Comparison of ENCODE assay signal across 15 cellular contexts in the genomic region with DNA sequence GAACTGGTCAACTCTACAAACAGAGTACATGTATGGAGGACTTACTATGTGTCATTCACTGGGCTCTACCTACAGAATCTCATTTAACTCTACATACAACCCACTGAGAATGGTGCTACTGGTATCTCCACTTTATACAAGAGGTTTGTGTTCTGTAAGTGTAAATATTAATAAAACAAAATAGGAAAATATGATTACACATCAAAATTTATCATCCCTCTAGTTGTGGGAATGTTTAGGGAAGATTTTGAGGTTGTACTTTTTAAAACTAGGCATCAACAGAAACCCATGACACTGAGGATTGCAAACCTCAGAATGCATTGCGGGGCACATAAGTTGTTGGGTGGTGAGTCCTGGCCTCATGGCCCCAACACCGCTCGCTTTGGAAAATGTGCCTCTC. TPM values are rescaled to one million over a fixed set of nuclear protein-coding genes. Genes with fewer than 3 reads are reported as not detected.
A peak's percentile ranks its signal among the peaks of the same experiment; 100 is the strongest.
DNase-seq lines count a peak whose midpoint lies in the region; ATAC-seq, FAIRE-seq and TF ChIP-seq lines count a peak whose summit lies in the region.
"Had no signal": no experiment of that assay in that cellular context is flagged by ENCODE, and none has a peak within 500 bp of the region (broad histone marks: within the 10 kb centered on the region; RNA-seq: fewer than 3 reads in every experiment).

No MANE protein-coding gene starts in this region.

- DNase-seq in left ventricle myocardium inferior: no peak
- no peak for DNase-seq in right atrium auricular region (ENCODE audit: low spot score)
- no peak for DNase-seq in mammary epithelial cell
- DNase-seq in HepG2 (ENCODE audit: low spot score): no peak
- no peak for DNase-seq in hepatic stellate cell (ENCODE audit: low spot score)
- no peak for DNase-seq in activated CD4-positive, CD25-positive, alpha-beta regulatory T cell (lab: John Stamatoyannopoulos, UW)
- DNase-seq in activated CD4-positive, alpha-beta T cell treated with anti-CD3 and anti-CD28 coated beads, Interleukin-2, amount 50 U/mL, for 1 hour: no peak
- DNase-seq in upper lobe of left lung: no peak
- DNase-seq: C1 segment of cervical spinal cord; Calu3; CD4-positive, alpha-beta T cell; DMS 273 treated with DMSO at 0.1 percent for 48 hours; HCEC 1CT; HFFc6 had no signal

- in situ Hi-C loops in mammary epithelial cell (cut with MboI; ENCODE audit: low sequenced_read_pairs in 2 of 2): no loop called here
- in situ Hi-C loops in HepG2 (cut with HindIII; ENCODE audit: extremely low pct_ligation_motif_present, low pct_unique_long_range_greater_than_20kb): no loop called here

- peak overlapping the region; percentile 68 for H3K27ac ChIP-seq in left ventricle myocardium inferior (replicated peaks)
- peak overlapping the region in 1 of 2 donors; percentile 88 for H3K27ac ChIP-seq in right atrium auricular region
- H3K27ac ChIP-seq in mammary epithelial cell (ENCODE audit: insufficient read depth, low read depth, low read length): peak overlapping the region; percentile 70
- H3K27ac ChIP-seq in HepG2 (ENCODE audit: extremely low read length, insufficient read depth, low read length): no peak overlapping the region
- H3K27ac ChIP-seq in upper lobe of left lung: no peak overlapping the region

- CTCF ChIA-PET in mammary epithelial cell (lab: Charles Lee; ENCODE audit: low non-redundant PET): no interaction called here
- CTCF ChIA-PET in HepG2 (lab: Yijun Ruan, JAX; ENCODE audit: low intra/inter-chr PET ratio, low total read pairs): no interaction called here

- H3K4me2 ChIP-seq in mammary epithelial cell (ENCODE audit: insufficient read depth, low read depth, low read length) (no peak overlapping the region), HepG2 (ENCODE audit: low read depth, low read length) (no peak overlapping the region)

- ATAC-seq in HepG2 (no peak), upper lobe of left lung (ENCODE audit: low FRiP score in 2 of 2) (no peak)

- H3K4me1 ChIP-seq in left ventricle myocardium inferior: peaks cover 73% of the 10 kb centered on the region
- peaks cover 0 to 32% of the 10 kb centered on the region in 2 donors for H3K4me1 ChIP-seq in right atrium auricular region
- H3K4me1 ChIP-seq in mammary epithelial cell (ENCODE audit: insufficient read depth, low read length): peaks cover 66% of the 10 kb centered on the region
- H3K4me1 ChIP-seq in HepG2 (ENCODE audit: insufficient read depth, low read length): peaks cover 47% of the 10 kb centered on the region
- H3K4me1 ChIP-seq in upper lobe of left lung: peaks cover 0 to 4% (median 0%) of the 10 kb centered on the region in 4 donors

- peaks cover 88% of the 10 kb centered on the region for H3K79me2 ChIP-seq in mammary epithelial cell (ENCODE audit: insufficient read depth, low read length)
- no peaks in the 10 kb centered on the region for H3K79me2 ChIP-seq in HepG2 (ENCODE audit: insufficient read depth, low read length)

- BruUV-seq in mammary epithelial cell (replicated peaks; lab: Mats Ljungman, UMichigan) (no TSS peak), HepG2 (replicated peaks; lab: Mats Ljungman, UMichigan) (no TSS peak)

- POLR2A ChIA-PET in HepG2 (lab: Yijun Ruan, JAX): interaction anchor here (3.2 kb wide), 1 partner anchor 32 kb away, joined by 40 read pairs; no protein-coding TSS in a partner anchor

- no peaks in the 10 kb centered on the region for H4K20me1 ChIP-seq in mammary epithelial cell (ENCODE audit: insufficient read depth, low read length)
- no peaks in the 10 kb centered on the region for H4K20me1 ChIP-seq in HepG2 (ENCODE audit: insufficient read depth, low read length)

- H3K9me3 ChIP-seq in left ventricle myocardium inferior (replicated peaks) (no peaks in the 10 kb centered on the region), right atrium auricular region (no peaks in the 10 kb centered on the region), mammary epithelial cell (replicated peaks; ENCODE audit: insufficient read depth, low read length) (no peaks in the 10 kb centered on the region), HepG2 (ENCODE audit: low read length) (no peaks in the 10 kb centered on the region), upper lobe of left lung (no peaks in the 10 kb centered on the region)

- H3K9ac ChIP-seq in mammary epithelial cell (ENCODE audit: insufficient read depth, low read length) (no peak overlapping the region), HepG2 (ENCODE audit: insufficient read depth, low read depth, low read length) (no peak overlapping the region)

- no peaks in the 10 kb centered on the region for H3K36me3 ChIP-seq in left ventricle myocardium inferior
- H3K36me3 ChIP-seq in right atrium auricular region: no peaks in the 10 kb centered on the region
- peaks cover 17% of the 10 kb centered on the region for H3K36me3 ChIP-seq in mammary epithelial cell (ENCODE audit: insufficient read depth, low read length)
- H3K36me3 ChIP-seq in HepG2 (replicated peaks in 1 of 2; ENCODE audit: control insufficient read depth in 1 of 2, insufficient read depth in 2 of 2, low read length in 2 of 2): no peaks in the 10 kb centered on the region; a peak in 2 of 5 replicates
- H3K36me3 ChIP-seq in upper lobe of left lung: no peaks in the 10 kb centered on the region

- 100% methylated on average over 3 of the region's 3 CpGs for WGBS in mammary epithelial cell (ENCODE audit: low coverage, missing lambda C conversion rate)
- 100% methylated on average over 3 of the region's 3 CpGs for WGBS in HepG2 (ENCODE audit: low lambda C conversion rate)
- 95 to 98% methylated on average over 3 of the region's 3 CpGs for WGBS in upper lobe of left lung, 2 donors

- TF ChIP-seq RAD21 in HepG2 (CRISPR knock-in tag; IDR thresholded peaks at IDR 0.05): no peak

- TF ChIP-seq POLR2A in HepG2 (IDR thresholded peaks at IDR 0.05; ENCODE audit: insufficient read depth in 1 of 2, low read depth in 2 of 2, low read length in 2 of 2) (no peak), upper lobe of left lung (IDR thresholded peaks at IDR 0.05) (no peak)

- no peak overlapping the region for H3K4me3 ChIP-seq in left ventricle myocardium inferior
- H3K4me3 ChIP-seq in right atrium auricular region: no peak overlapping the region
- H3K4me3 ChIP-seq in mammary epithelial cell (replicated peaks in 1 of 3; ENCODE audit: insufficient read depth in 1 of 3, low read depth in 2 of 3, low read length in 3 of 3): no peak overlapping the region
- H3K4me3 ChIP-seq in HepG2 (replicated peaks in 1 of 3; ENCODE audit: insufficient read depth in 1 of 3, low read depth in 2 of 3, low read length in 3 of 3): no peak overlapping the region
- no peak overlapping the region for H3K4me3 ChIP-seq in upper lobe of left lung

- TF ChIP-seq CTCF in left ventricle myocardium inferior (IDR thresholded peaks at IDR 0.05; ENCODE audit: borderline replicate concordance): no peak
- TF ChIP-seq CTCF in right atrium auricular region (IDR thresholded peaks at IDR 0.05): no peak
- TF ChIP-seq CTCF in mammary epithelial cell (conservative IDR thresholded peaks at IDR 0.05 in 1 of 2, IDR thresholded peaks at IDR 0.05 in 1 of 2; ENCODE audit: extremely low read depth in 1 of 2, insufficient read depth in 1 of 2, low read depth in 1 of 2, low read length in 2 of 2): no peak
- TF ChIP-seq CTCF in HepG2 (CRISPR knock-in tag; IDR thresholded peaks at IDR 0.05): no peak
- no peak for TF ChIP-seq CTCF in upper lobe of left lung (IDR thresholded peaks at IDR 0.05)

- H2AFZ ChIP-seq in mammary epithelial cell (ENCODE audit: low read depth, low read length) (no peak overlapping the region), HepG2 (ENCODE audit: low read length) (no peak overlapping the region)

- intact Hi-C loops in left ventricle myocardium inferior (cut with micrococcal nuclease): no loop called here
- intact Hi-C loops in mammary epithelial cell (cut with micrococcal nuclease): no loop called here
- intact Hi-C loops in HepG2 (cut with micrococcal nuclease; ENCODE audit: unreplicated experiment): no loop called here

- H3K27me3 ChIP-seq in left ventricle myocardium inferior (ENCODE audit: low read depth): no peaks in the 10 kb centered on the region
- no peaks in the 10 kb centered on the region for H3K27me3 ChIP-seq in right atrium auricular region
- no peaks in the 10 kb centered on the region for H3K27me3 ChIP-seq in mammary epithelial cell (ENCODE audit: insufficient read depth, low read length)
- no peaks in the 10 kb centered on the region for H3K27me3 ChIP-seq in HepG2 (ENCODE audit: control insufficient read depth in 1 of 2, insufficient read depth in 2 of 2, low read length in 2 of 2)
- H3K27me3 ChIP-seq in upper lobe of left lung: no peaks in the 10 kb centered on the region

- no peak for TF ChIP-seq EP300 in HepG2 (IDR thresholded peaks at IDR 0.05; ENCODE audit: low read depth in 2 of 2, low read length in 2 of 2)
- TF ChIP-seq EP300 in HepG2 (CRISPR knock-in tag; IDR thresholded peaks at IDR 0.05; ENCODE audit: borderline replicate concordance): no peak
- TF ChIP-seq EP300 in upper lobe of left lung (IDR thresholded peaks at IDR 0.05): no peak

- no peak for FAIRE-seq in HepG2 (lab: Jason Lieb, UNC)

- dilution Hi-C loops in mammary epithelial cell (cut with HindIII; ENCODE audit: low sequenced_read_pairs): no loop called here

RNA-seq across cellular contexts. Expression of gene SH3RF2, which starts 11.7 kb away (rescaled TPM):
- total RNA-seq in left ventricle myocardium inferior (376 TPM), right atrium auricular region (100 to 1,000 TPM in 1 of 2 donors, 10 to 100 TPM in 1; 41.2 to 272 TPM), mammary epithelial cell (10 to 100 TPM; 57.3 to 76.1 TPM), HepG2 (2016; rRNA removed; fragmentation: Illumina TruSeq; extraction: Trizol) (3.1 and 3.7 TPM in 2 replicates), upper lobe of left lung (10 to 100 TPM in 4 of 6 donors, 1 to 10 TPM in 2; 9.2 to 19.3 (median 14.3) TPM)
- polyA plus RNA-seq in mammary epithelial cell (27.3 TPM), HepG2 (2011; rRNA removed) (2.6 and 2.8 TPM in 2 replicates)
- polyA minus RNA-seq in mammary epithelial cell: 44.5 TPM
- total RNA-seq in HepG2 (2016; cell fraction: cytosol; rRNA removed; fragmentation: Illumina TruSeq; extraction: Trizol; ENCODE audit: low read depth): 2.1 and 2.2 TPM in 2 replicates
- 2.6 and 3.8 TPM in 2 replicates for total RNA-seq in HepG2 (2016; cell fraction: insoluble cytoplasmic fraction; rRNA removed; fragmentation: Illumina TruSeq; extraction: Trizol)
- total RNA-seq in HepG2 (2016; cell fraction: membrane; rRNA removed; fragmentation: Illumina TruSeq; extraction: Trizol): 2.4 and 3.8 TPM in 2 replicates
- 7.9 and 8.9 TPM in 2 replicates for total RNA-seq in HepG2 (2016; cell fraction: nucleus; rRNA removed; fragmentation: Illumina TruSeq; extraction: Trizol)
- polyA plus RNA-seq in HepG2 (2011; cell fraction: cytosol; rRNA removed): 1.7 and 2.1 TPM in 2 replicates
- polyA plus RNA-seq in HepG2 (2011; cell fraction: nucleus; rRNA removed): 4.9 and 6.9 TPM in 2 replicates
- polyA plus RNA-seq in HepG2 (2012): 1.7 and 2.5 TPM in 2 replicates
- 0.76 and 1.0 TPM in 2 replicates for polyA plus RNA-seq in HepG2 (2016; cell fraction: cytosol; fragmentation: Illumina TruSeq; extraction: Trizol; ENCODE audit: low read depth)
- polyA plus RNA-seq in HepG2 (2016; cell fraction: insoluble cytoplasmic fraction; fragmentation: Illumina TruSeq; extraction: Trizol; ENCODE audit: low read depth): 2.7 and 3.7 TPM in 2 replicates
- 1.4 and 1.7 TPM in 2 replicates for polyA plus RNA-seq in HepG2 (2016; cell fraction: membrane; fragmentation: Illumina TruSeq; extraction: Trizol; ENCODE audit: low read depth)
- polyA plus RNA-seq in HepG2 (2016; cell fraction: nucleus; fragmentation: Illumina TruSeq; extraction: Trizol; ENCODE audit: insufficient read depth, low read depth): 11.0 and 12.4 TPM in 2 replicates
- 4.5 and 13.0 TPM in 2 replicates for polyA minus RNA-seq in HepG2 (2011; rRNA and poly(A)+ RNA removed; ENCODE audit: low replicate concordance)
- 2.0 and 2.5 TPM in 2 replicates for polyA minus RNA-seq in HepG2 (2011; cell fraction: cytosol; rRNA and poly(A)+ RNA removed)
- polyA minus RNA-seq in HepG2 (2011; cell fraction: nucleus; rRNA and poly(A)+ RNA removed): 8.4 and 9.1 TPM in 2 replicates
- total RNA-seq: B cell had no signal

Comparison
In these comparisons a context has a peak if more than half of its experiments do, and no peak if none do; other contexts are left out.
1. H3K27ac ChIP-seq: peak in left ventricle myocardium inferior (single experiment) and mammary epithelial cell (single experiment); none in HepG2 (single experiment) and upper lobe of left lung (0 of 4).